11 cellular contexts compared by ENCODE assay signal in the genomic region with DNA sequence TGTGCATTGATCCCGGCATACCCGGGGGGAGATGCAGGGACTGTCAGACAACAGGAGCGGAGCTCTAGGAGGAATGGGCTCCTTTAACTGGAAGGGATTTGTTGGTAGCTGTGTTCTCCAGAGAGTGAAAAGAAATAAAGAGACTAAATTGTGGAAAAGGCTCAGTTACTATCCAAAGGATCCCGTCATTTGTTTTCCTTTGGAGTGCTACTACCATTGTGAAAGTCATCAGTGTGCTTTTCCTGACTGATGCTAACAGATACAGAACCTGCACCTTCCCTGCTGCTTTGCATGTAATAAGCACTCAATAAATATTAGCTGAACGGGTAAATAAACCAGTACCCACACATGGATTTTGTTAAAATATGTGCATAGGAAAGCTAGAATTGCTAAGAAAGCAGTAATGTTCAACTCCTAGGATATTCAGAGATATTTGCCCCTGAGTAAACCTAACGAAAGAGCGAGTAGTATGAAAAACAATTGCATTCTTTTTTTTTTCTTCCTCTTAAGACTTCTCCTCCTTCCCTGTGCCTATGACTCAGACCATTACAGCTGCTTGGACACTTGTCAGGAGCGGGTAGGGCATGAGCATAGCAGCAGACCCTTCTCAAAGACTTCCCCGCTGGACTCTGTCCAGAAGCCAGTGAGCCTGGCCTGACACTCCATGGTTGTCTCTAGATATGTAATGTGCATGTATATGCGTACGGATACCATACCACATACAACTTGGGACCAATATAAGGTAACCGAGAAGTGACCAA. TPM values are rescaled to one million over a fixed set of nuclear protein-coding genes. Genes with fewer than 3 reads are reported as not detected.
DNase-seq lines count a peak whose midpoint lies in the region; TF ChIP-seq lines count a peak whose summit lies in the region.
"Had no signal": no experiment of that assay in that cellular context is flagged by ENCODE, and none has a peak within 500 bp of the region (broad histone marks: within the 10 kb centered on the region; RNA-seq: fewer than 3 reads in every experiment).

No MANE protein-coding gene starts in this region.

- H3K9me3 ChIP-seq in left ventricle myocardium inferior (replicated peaks) = no peaks in the 10 kb centered on the region

- no peaks in the 10 kb centered on the region for H3K27me3 ChIP-seq in left ventricle myocardium inferior (ENCODE audit: low read depth)

- H3K36me3 Mint-ChIP-seq in CD14-positive monocyte = no peaks in the 10 kb centered on the region

- no peak overlapping the region for H3K4me3 ChIP-seq in astrocyte of the spinal cord (ENCODE audit: low read depth, low read length)
- H3K4me3 ChIP-seq in left ventricle myocardium inferior = peak overlapping the region; percentile 37

- peak overlapping the region; percentile 83 for H3K27ac ChIP-seq in left ventricle myocardium inferior (replicated peaks)

- H3K4me1 ChIP-seq in left ventricle myocardium inferior = peaks cover 90% of the 10 kb centered on the region

- peaks cover 1 to 2% (median 2%) of the 10 kb centered on the region in 3 donors for H3K27me3 Mint-ChIP-seq in CD14-positive monocyte (ENCODE audit: low read depth in 3 of 3)
- H3K27me3 Mint-ChIP-seq: activated CD4-positive, alpha-beta T cell treated with anti-CD3 and anti-CD28 coated beads, Interleukin-2, amount 10 ng/mL, durations not matched to agents 7 days and 5 days; CD4-positive, CD25-positive, alpha-beta regulatory T cell had no signal

- peaks cover 2% of the 10 kb centered on the region for H3K4me1 Mint-ChIP-seq in CD14-positive monocyte
- H3K4me1 Mint-ChIP-seq: CD4-positive, CD25-positive, alpha-beta regulatory T cell had no signal

- H3K9me3 Mint-ChIP-seq in CD14-positive monocyte = no peaks in the 10 kb centered on the region
- H3K9me3 Mint-ChIP-seq: activated CD4-positive, alpha-beta T cell treated with anti-CD3 and anti-CD28 coated beads, Interleukin-2, amount 10 ng/mL, durations not matched to agents 7 days and 5 days; CD4-positive, CD25-positive, alpha-beta regulatory T cell had no signal

- H3K36me3 ChIP-seq in left ventricle myocardium inferior = peaks cover 9% of the 10 kb centered on the region

- in situ Hi-C loops in astrocyte of the spinal cord (cut with HindIII; ENCODE audit: low sequenced_read_pairs) = no loop called here

- H3K4me3 Mint-ChIP-seq in CD14-positive monocyte = no peak overlapping the region
- H3K4me3 Mint-ChIP-seq: activated CD4-positive, alpha-beta T cell treated with anti-CD3 and anti-CD28 coated beads, Interleukin-2, amount 10 ng/mL, durations not matched to agents 7 days and 5 days; CD4-positive, CD25-positive, alpha-beta regulatory T cell had no signal

- TF ChIP-seq CTCF in astrocyte of the spinal cord (IDR thresholded peaks at IDR 0.05; ENCODE audit: low read depth, low read length) = no peak
- TF ChIP-seq CTCF in left ventricle myocardium inferior (IDR thresholded peaks at IDR 0.05; ENCODE audit: borderline replicate concordance) = no peak
- TF ChIP-seq CTCF in CD14-positive monocyte (IDR thresholded peaks at IDR 0.05) = no peak

- intact Hi-C loops in left ventricle myocardium inferior (cut with micrococcal nuclease) (no loop called here), CD14-positive monocyte (cut with micrococcal nuclease) (no loop called here)

- H3K27ac Mint-ChIP-seq in CD14-positive monocyte = peak overlapping the region in 1 of 7 donors; percentile 64
- H3K27ac Mint-ChIP-seq: activated CD4-positive, alpha-beta T cell treated with anti-CD3 and anti-CD28 coated beads, Interleukin-2, amount 10 ng/mL, durations not matched to agents 7 days and 5 days had no signal

- DNase-seq in EH (ENCODE audit: low read depth) (peak; percentile 34), astrocyte of the spinal cord (ENCODE audit: low read depth, low spot score) (peak; percentile 84), left ventricle myocardium inferior (peak; percentile 28), pulmonary artery endothelial cell (ENCODE audit: low read depth, low spot score) (peak; percentile 41), Kasumi-1 (lab: John Stamatoyannopoulos, UW) (no peak), middle frontal gyrus (ENCODE audit: extremely low spot score, low spot score) (no peak), CD14-positive monocyte (ENCODE audit: low spot score) (no peak), NCI-H1436 (lab: John Stamatoyannopoulos, UW) (no peak)
- DNase-seq: activated CD4-positive, alpha-beta T cell treated with anti-CD3 and anti-CD28 coated beads, Interleukin-2, amount 10 ng/mL, durations not matched to agents 7 days and 5 days; CD4-positive, CD25-positive, alpha-beta regulatory T cell; NCI-H1436 treated with DMSO at 0.1 percent for 48 hours had no signal

RNA-seq across cellular contexts. Expression of a gene that starts 41.6 kb away (rescaled TPM):
- total RNA-seq in left ventricle myocardium inferior (111 TPM), pulmonary artery endothelial cell (59.4 and 68.5 TPM in 2 replicates)
- polyA plus RNA-seq in CD14-positive monocyte = 1 to 10 TPM; 1.5 to 2.9 TPM

RNA-seq across cellular contexts. Expression of a gene that starts 50.2 kb away (rescaled TPM):
- total RNA-seq in left ventricle myocardium inferior = 0.74 TPM
- total RNA-seq in pulmonary artery endothelial cell = 0.11 and 0.13 TPM in 2 replicates
- polyA plus RNA-seq in CD14-positive monocyte = 100 to 1,000 TPM in 1 of 2 donors, 10 to 100 TPM in 1; 54.7 to 101 TPM

Comparison
In these comparisons a context has a peak if more than half of its experiments do, and no peak if none do; other contexts are left out.
1. DNase-seq: peak in EH (single experiment), astrocyte of the spinal cord (single experiment), left ventricle myocardium inferior (single experiment) and pulmonary artery endothelial cell (single experiment); none in Kasumi-1 (0 of 2), middle frontal gyrus (single experiment), CD14-positive monocyte (single experiment) and NCI-H1436 (single experiment).